ENCODE assay signal across 19 cellular contexts in genomic region chr20:3994125-3994524, GRCh38.
"Had no signal": no experiment of that assay in that cellular context is flagged by ENCODE, and none has a peak within 500 bp of the region (broad histone marks: within the 10 kb centered on the region; RNA-seq: fewer than 3 reads in every experiment).

No MANE protein-coding gene starts in this region.

- DNase-seq: cortex of kidney; dorsolateral prefrontal cortex; effector CD8-positive, alpha-beta T cell; foreskin melanocyte; heart right ventricle; hypothalamus; islet precursor cell; mammary epithelial cell; naive thymus-derived CD4-positive, alpha-beta T cell; occipital lobe; pancreas; right cardiac atrium; small intestine; stimulated activated CD4-positive, alpha-beta T cell treated with anti-CD3 and anti-CD28 coated beads, Interleukin-12 subunit alpha, Interleukin-12 subunit beta, amount 100 ng/mL, for 4 hours; stimulated activated naive CD4-positive, alpha-beta T cell; trophoblast cell had no signal

- H3K27me3 Mint-ChIP-seq: naive thymus-derived CD4-positive, alpha-beta T cell; progenitor cell of endocrine pancreas had no signal

- H3K27ac ChIP-seq: neural progenitor cell, pancreas had no signal

- H3K9me3 ChIP-seq: heart right ventricle, pancreas had no signal

- H3K9ac ChIP-seq: neural progenitor cell had no signal

- H3K27ac Mint-ChIP-seq: neural progenitor cell, progenitor cell of endocrine pancreas had no signal

- H3K27me3 ChIP-seq: dorsolateral prefrontal cortex, heart right ventricle, neural progenitor cell, pancreas had no signal

- H3K4me1 ChIP-seq: neural progenitor cell, pancreas had no signal

- H3K36me3 ChIP-seq: neural progenitor cell, pancreas had no signal

- H3K4me3 ChIP-seq: dorsolateral prefrontal cortex, heart right ventricle, neural progenitor cell, pancreas had no signal

- ATAC-seq: heart right ventricle; left lobe of liver; naive thymus-derived CD4-positive, alpha-beta T cell; pancreas; right cardiac atrium had no signal

- H3K4me1 Mint-ChIP-seq: neural progenitor cell had no signal

- H3K4me2 ChIP-seq: neural progenitor cell had no signal

- H3K4me3 Mint-ChIP-seq: neural progenitor cell had no signal

- H3K9me3 Mint-ChIP-seq: neural progenitor cell had no signal

- FAIRE-seq: pancreas, small intestine had no signal
